In genomic region chr12:56688129-56688845, GRCh38 we compare ENCODE assay signal across 8 cellular contexts. TPM values are rescaled to one million over a fixed set of nuclear protein-coding genes. Genes with fewer than 3 reads are reported as not detected.
DNase-seq lines count a peak whose midpoint lies in the region; ATAC-seq and TF ChIP-seq lines count a peak whose summit lies in the region.

Gene PTGES3, minus strand, starts transcription at chr12:56688284. Its CDS starts 285 bp downstream, at chr12:56687999.

- POLR2A ChIA-PET in naive thymus-derived CD4-positive, alpha-beta T cell (lab: Charles Lee), result interaction anchor here (0.6 to 9.0 kb wide), 30 partner anchors 10 to 761 kb away, joined by 3 to 104 read pairs (median 4); partner anchors contain the start of genes ATP5F1B, BAZ2A, NACA and PRIM1

- ATAC-seq in DND-41 (ENCODE audit: insufficient read depth, low read depth), result peak; percentile 79
- ATAC-seq in naive thymus-derived CD4-positive, alpha-beta T cell, result peak; percentile 87
- peak; percentile 82 to 84 for ATAC-seq in stimulated activated naive B cell treated with anti-CD40 and anti-IgM and Interleukin-4, amounts not matched to agents 10 μg/mL and 1 μg/mL and 100 μg/mL, for 72 hours (replicated peaks)

- H3K36me3 Mint-ChIP-seq in activated T-helper 1 cell treated with anti-CD3 and anti-CD28 coated beads, Interleukin-12 subunit alpha, Interleukin-12 subunit beta, Interleukin-2, Interleukin-4 antibody, amounts not matched to agents 30 ng/mL and 10 ng/mL and 1 ng/mL, durations not matched to agents 14 hours and 24 hours and 36 hours (ENCODE audit: low read depth), result peaks cover 20% of the 10 kb centered on the region
- peaks cover 0 to 25% (median 15%) of the 10 kb centered on the region in 5 donors for H3K36me3 Mint-ChIP-seq in naive thymus-derived CD4-positive, alpha-beta T cell
- H3K36me3 Mint-ChIP-seq in stimulated activated naive B cell treated with anti-CD40 and anti-IgM and Interleukin-4, amounts not matched to agents 10 μg/mL and 1 μg/mL and 100 μg/mL, for 72 hours, result peaks cover 29 to 37% of the 10 kb centered on the region in 2 donors

- H3K4me2 ChIP-seq in DND-41 (ENCODE audit: insufficient read depth, low read length) (peak within 1 kb of the TSS; percentile 78), GM23248 (ENCODE audit: unreplicated experiment) (peak within 1 kb of the TSS; percentile 94)

- H3F3A ChIP-seq in GM23248 (ENCODE audit: insufficient read depth), result peaks cover 23% of the 10 kb centered on the region

- peak within 1 kb of the TSS; percentile 100 for H3K27ac Mint-ChIP-seq in activated T-helper 1 cell treated with anti-CD3 and anti-CD28 coated beads, Interleukin-12 subunit alpha, Interleukin-12 subunit beta, Interleukin-2, Interleukin-4 antibody, amounts not matched to agents 30 ng/mL and 10 ng/mL and 1 ng/mL, durations not matched to agents 14 hours and 24 hours and 36 hours
- peak within 1 kb of the TSS; percentile 95 to 100 (median 99) for H3K27ac Mint-ChIP-seq in naive thymus-derived CD4-positive, alpha-beta T cell
- peak within 1 kb of the TSS; percentile 100 for H3K27ac Mint-ChIP-seq in stimulated activated naive B cell treated with anti-CD40 and anti-IgM and Interleukin-4, amounts not matched to agents 10 μg/mL and 1 μg/mL and 100 μg/mL, for 72 hours

- H3K36me3 ChIP-seq in DND-41 (ENCODE audit: insufficient read depth, low read length), result peaks cover 33% of the 10 kb centered on the region
- H3K36me3 ChIP-seq in GM23248 (ENCODE audit: low read depth), result no peaks in the 10 kb centered on the region
- peaks cover 0 to 7% (median 0%) of the 10 kb centered on the region in 3 experiments for H3K36me3 ChIP-seq in naive thymus-derived CD4-positive, alpha-beta T cell (ENCODE audit: control insufficient read depth in 2 of 3, insufficient read depth in 3 of 3, low read length in 3 of 3)

- no peaks in the 10 kb centered on the region for H3K27me3 Mint-ChIP-seq in activated T-helper 1 cell treated with anti-CD3 and anti-CD28 coated beads, Interleukin-12 subunit alpha, Interleukin-12 subunit beta, Interleukin-2, Interleukin-4 antibody, amounts not matched to agents 30 ng/mL and 10 ng/mL and 1 ng/mL, durations not matched to agents 14 hours and 24 hours and 36 hours (ENCODE audit: insufficient read depth)
- H3K27me3 Mint-ChIP-seq in naive thymus-derived CD4-positive, alpha-beta T cell, result no peaks in the 10 kb centered on the region
- H3K27me3 Mint-ChIP-seq in stimulated activated naive B cell treated with anti-CD40 and anti-IgM and Interleukin-4, amounts not matched to agents 10 μg/mL and 1 μg/mL and 100 μg/mL, for 72 hours, result no peaks in the 10 kb centered on the region

- H3K4me1 ChIP-seq in DND-41 (ENCODE audit: insufficient read depth, low read length) (peaks cover 43% of the 10 kb centered on the region), GM23248 (ENCODE audit: insufficient read depth) (peaks cover 18% of the 10 kb centered on the region)
- H3K4me1 ChIP-seq in naive thymus-derived CD4-positive, alpha-beta T cell (ENCODE audit: control insufficient read depth in 2 of 2, insufficient read depth in 2 of 2, low read length in 2 of 2), result peaks cover 12 to 19% of the 10 kb centered on the region in 2 donors

- no peak for TF ChIP-seq CTCF in DND-41 (IDR thresholded peaks at IDR 0.05; ENCODE audit: borderline replicate concordance, extremely low read depth, low read length, poor library complexity, severe bottlenecking)

- H3K4me1 Mint-ChIP-seq in activated T-helper 1 cell treated with anti-CD3 and anti-CD28 coated beads, Interleukin-12 subunit alpha, Interleukin-12 subunit beta, Interleukin-2, Interleukin-4 antibody, amounts not matched to agents 30 ng/mL and 10 ng/mL and 1 ng/mL, durations not matched to agents 14 hours and 24 hours and 36 hours (ENCODE audit: low read depth), result peaks cover 23% of the 10 kb centered on the region
- peaks cover 20 to 41% (median 34%) of the 10 kb centered on the region in 7 donors for H3K4me1 Mint-ChIP-seq in naive thymus-derived CD4-positive, alpha-beta T cell
- peaks cover 13 to 40% of the 10 kb centered on the region in 2 donors for H3K4me1 Mint-ChIP-seq in stimulated activated naive B cell treated with anti-CD40 and anti-IgM and Interleukin-4, amounts not matched to agents 10 μg/mL and 1 μg/mL and 100 μg/mL, for 72 hours

- no peaks in the 10 kb centered on the region for H3K27me3 ChIP-seq in DND-41 (ENCODE audit: insufficient read depth, low read length, poor library complexity)
- no peaks in the 10 kb centered on the region for H3K27me3 ChIP-seq in GM23248 (replicated peaks; ENCODE audit: insufficient read depth)
- H3K27me3 ChIP-seq in naive thymus-derived CD4-positive, alpha-beta T cell (ENCODE audit: control insufficient read depth in 2 of 2, insufficient read depth in 2 of 2, low read length in 2 of 2), result no peaks in the 10 kb centered on the region

- H3K4me3 ChIP-seq in DND-41 (ENCODE audit: low read depth in 1 of 2, low read length in 2 of 2) (peak within 1 kb of the TSS; percentile 60 to 71), GM23248 (peak within 1 kb of the TSS; percentile 98)
- H3K4me3 ChIP-seq in naive thymus-derived CD4-positive, alpha-beta T cell (ENCODE audit: low read length), result peak within 1 kb of the TSS; percentile 80

- H3K9me2 ChIP-seq in GM23248 (ENCODE audit: insufficient read depth), result no peaks in the 10 kb centered on the region

- H3K79me2 ChIP-seq in DND-41 (ENCODE audit: insufficient read depth, low read length) (peaks cover 55% of the 10 kb centered on the region), GM23248 (ENCODE audit: insufficient read depth) (peaks cover 46% of the 10 kb centered on the region)

- in situ Hi-C loops in GM23248 (cut with MboI), result no loop called here

- no peaks in the 10 kb centered on the region for H3K9me3 Mint-ChIP-seq in activated T-helper 1 cell treated with anti-CD3 and anti-CD28 coated beads, Interleukin-12 subunit alpha, Interleukin-12 subunit beta, Interleukin-2, Interleukin-4 antibody, amounts not matched to agents 30 ng/mL and 10 ng/mL and 1 ng/mL, durations not matched to agents 14 hours and 24 hours and 36 hours
- peaks cover 0 to 3% (median 0%) of the 10 kb centered on the region in 11 donors for H3K9me3 Mint-ChIP-seq in naive thymus-derived CD4-positive, alpha-beta T cell
- no peaks in the 10 kb centered on the region for H3K9me3 Mint-ChIP-seq in stimulated activated naive B cell treated with anti-CD40 and anti-IgM and Interleukin-4, amounts not matched to agents 10 μg/mL and 1 μg/mL and 100 μg/mL, for 72 hours

- H3K9ac ChIP-seq in DND-41 (ENCODE audit: low read depth, low read length) (peak within 1 kb of the TSS; percentile 90), GM23248 (peak within 1 kb of the TSS; percentile 97)

- 0 to 2% methylated on average over 51 to 63 of the region's 64 CpGs for WGBS in GM23248 (ENCODE audit: low coverage in 1 of 2, low lambda C conversion rate in 2 of 2, missing lambda C conversion rate in 2 of 2), 2 experiments

- DNase-seq in DND-41 (peak; percentile 99), GM23248 (peak; percentile 100), Kasumi-1 (lab: John Stamatoyannopoulos, UW) (peak; percentile 98 to 100), RPMI7951 (ENCODE audit: low read depth) (peak; percentile 97), fibroblast of gingiva (ENCODE audit: low read depth) (peak; percentile 98)
- peak; percentile 98 for DNase-seq in activated T-helper 1 cell treated with anti-CD3 and anti-CD28 coated beads, Interleukin-12 subunit alpha, Interleukin-12 subunit beta, Interleukin-2, Interleukin-4 antibody, amounts not matched to agents 30 ng/mL and 10 ng/mL and 1 ng/mL, durations not matched to agents 14 hours and 24 hours and 36 hours (ENCODE audit: low spot score)
- peak; percentile 95 to 98 (median 98) for DNase-seq in naive thymus-derived CD4-positive, alpha-beta T cell
- peak; percentile 98 for DNase-seq in stimulated activated naive B cell treated with anti-CD40 and anti-IgM and Interleukin-4, amounts not matched to agents 10 μg/mL and 1 μg/mL and 100 μg/mL, for 72 hours

- H3K4me3 Mint-ChIP-seq in activated T-helper 1 cell treated with anti-CD3 and anti-CD28 coated beads, Interleukin-12 subunit alpha, Interleukin-12 subunit beta, Interleukin-2, Interleukin-4 antibody, amounts not matched to agents 30 ng/mL and 10 ng/mL and 1 ng/mL, durations not matched to agents 14 hours and 24 hours and 36 hours, result peak within 1 kb of the TSS; percentile 100
- H3K4me3 Mint-ChIP-seq in naive thymus-derived CD4-positive, alpha-beta T cell, result peak within 1 kb of the TSS; percentile 97 to 100 (median 100)
- peak within 1 kb of the TSS; percentile 88 to 95 for H3K4me3 Mint-ChIP-seq in stimulated activated naive B cell treated with anti-CD40 and anti-IgM and Interleukin-4, amounts not matched to agents 10 μg/mL and 1 μg/mL and 100 μg/mL, for 72 hours

- H3K27ac ChIP-seq in DND-41 (ENCODE audit: low read length) (peak within 1 kb of the TSS; percentile 97), GM23248 (peak within 1 kb of the TSS; percentile 97)
- peak within 1 kb of the TSS; percentile 98 for H3K27ac ChIP-seq in naive thymus-derived CD4-positive, alpha-beta T cell (ENCODE audit: low read depth, low read length)

- H3K9me3 ChIP-seq in DND-41 (ENCODE audit: insufficient read depth, low read length, severe bottlenecking), result no peaks in the 10 kb centered on the region
- no peaks in the 10 kb centered on the region for H3K9me3 ChIP-seq in GM23248 (ENCODE audit: low read depth)
- H3K9me3 ChIP-seq in naive thymus-derived CD4-positive, alpha-beta T cell (ENCODE audit: control insufficient read depth in 2 of 3, low read length in 3 of 3), result no peaks in the 10 kb centered on the region

- peak within 1 kb of the TSS; percentile 92 for H2AFZ ChIP-seq in DND-41 (ENCODE audit: low read depth, low read length)
- H2AFZ ChIP-seq in GM23248, result peak within 1 kb of the TSS; percentile 89

- CTCF ChIA-PET in naive thymus-derived CD4-positive, alpha-beta T cell (lab: Charles Lee), result interaction anchor here (0.8 to 2.7 kb wide), 4 partner anchors 26 to 59 kb away, joined by 3 to 9 read pairs (median 4); partner anchors contain the start of gene NACA

- H4K20me1 ChIP-seq in DND-41 (ENCODE audit: insufficient read depth, low read length) (peaks cover 34% of the 10 kb centered on the region), GM23248 (ENCODE audit: insufficient read depth) (peaks cover 3% of the 10 kb centered on the region; the same call in 1 of the 2 replicates)

- intact Hi-C loops in activated T-helper 1 cell treated with anti-CD3 and anti-CD28 coated beads, Interleukin-12 subunit alpha, Interleukin-12 subunit beta, Interleukin-2, Interleukin-4 antibody, amounts not matched to agents 30 ng/mL and 10 ng/mL and 1 ng/mL, durations not matched to agents 14 hours and 24 hours and 36 hours (cut with micrococcal nuclease), result loop anchor here (1.0 to 10.0 kb wide), 18 partner anchors 11 to 861 kb away; partner anchors contain the start of genes DDIT3, DNAJC14, MBD6 and MYL6
- intact Hi-C loops in naive thymus-derived CD4-positive, alpha-beta T cell (cut with micrococcal nuclease), result loop anchor here (1.0 to 5.0 kb wide), 22 partner anchors 22 to 1064 kb away; partner anchors contain the start of genes NACA (in 2 of the 2), SPRYD4 (in 2 of the 2), BAZ2A (in 1 of the 2) and BLOC1S1 (in 1 of the 2)

RNA-seq across cellular contexts. Expression of gene PTGES3, which starts in this region (rescaled TPM):
- 79.9 and 89.2 TPM in 2 replicates for total RNA-seq in GM23248 (2014; rRNA removed; shearing (Covaris generic))
- 237 and 245 TPM in 2 replicates for polyA plus RNA-seq in GM23248 (2016; fragmentation: Nextera tagmentation; extraction: Ambion mirVana)
- total RNA-seq in RPMI7951 (2014; rRNA removed; shearing (Covaris generic)), result 153 and 184 TPM in 2 replicates
- total RNA-seq in activated T-helper 1 cell treated with anti-CD3 and anti-CD28 coated beads, Interleukin-12 subunit alpha, Interleukin-12 subunit beta, Interleukin-2, Interleukin-4 antibody, amounts not matched to agents 30 ng/mL and 10 ng/mL and 1 ng/mL, durations not matched to agents 14 hours and 24 hours and 36 hours, result 301 and 302 TPM in 2 replicates
- 100 to 1,000 TPM; 111 to 229 (median 153) TPM for total RNA-seq in naive thymus-derived CD4-positive, alpha-beta T cell
- 100 to 1,000 TPM; 221 to 289 TPM for polyA plus RNA-seq in naive thymus-derived CD4-positive, alpha-beta T cell

Comparison
In these comparisons a context has a peak if more than half of its experiments do, and no peak if none do; other contexts are left out.
1. Peak in every context shown above with its lines: DNase-seq, ATAC-seq, H3K4me3 ChIP-seq and H3K27ac ChIP-seq.